14 cellular contexts compared by ENCODE assay signal in the genomic region with DNA sequence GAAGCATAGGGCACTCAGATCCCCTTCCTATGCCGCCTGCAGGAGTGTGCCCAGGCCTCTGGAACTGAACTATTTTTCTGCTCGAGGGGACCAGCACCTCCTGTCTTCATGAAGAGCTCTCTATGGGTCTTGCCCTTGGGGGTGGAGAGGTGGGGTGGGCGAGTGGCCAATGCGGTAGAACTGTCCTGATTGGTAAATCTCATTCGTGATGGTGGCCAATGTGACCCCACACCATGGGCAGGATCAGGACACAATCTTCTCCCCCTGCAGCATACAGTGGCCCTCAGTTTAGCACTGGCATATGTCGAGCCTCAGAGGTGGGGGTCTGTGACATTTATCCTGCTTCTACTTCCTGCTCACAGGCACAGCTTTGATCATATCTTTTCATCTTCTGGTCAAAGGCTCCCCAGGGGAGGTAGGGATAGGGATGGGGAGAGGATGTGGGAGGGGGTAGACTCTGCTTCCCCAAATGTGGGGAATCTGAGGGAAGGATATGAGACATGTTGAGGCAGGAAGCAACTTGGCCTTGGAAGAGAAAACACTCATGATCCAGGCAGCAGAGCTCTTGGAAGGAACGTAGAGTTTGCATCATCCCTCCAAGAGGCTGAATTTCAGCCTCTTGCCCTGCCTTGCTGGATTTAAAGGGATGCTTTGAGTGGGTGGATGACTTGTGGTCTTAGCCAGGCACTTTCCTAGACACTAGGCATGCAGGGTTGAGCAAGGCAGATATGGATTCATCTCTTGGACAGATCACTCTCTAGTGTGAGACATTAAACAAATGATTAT.
DNase-seq lines count a peak whose midpoint lies in the region; ATAC-seq and TF ChIP-seq lines count a peak whose summit lies in the region.
"Had no signal": no experiment of that assay in that cellular context is flagged by ENCODE, and none has a peak within 500 bp of the region (broad histone marks: within the 10 kb centered on the region; RNA-seq: fewer than 3 reads in every experiment).

No MANE protein-coding gene starts in this region.

- 75% methylated on average over 7 of the region's 7 CpGs for WGBS in esophagus muscularis mucosa

- no peak overlapping the region for H2AFZ ChIP-seq in PC-9

- H3K9me3 Mint-ChIP-seq in T-helper 2 cell treated with Interferon-gamma antibody and Interleukin-4, amounts not matched to agents 5 μg/mL and 100 μg/mL, for 36 hours, result no peaks in the 10 kb centered on the region

- no peaks in the 10 kb centered on the region for H3K4me1 Mint-ChIP-seq in T-helper 2 cell treated with Interferon-gamma antibody and Interleukin-4, amounts not matched to agents 5 μg/mL and 100 μg/mL, for 36 hours (ENCODE audit: low read depth)
- H3K4me1 Mint-ChIP-seq: CD4-positive, CD25-positive, alpha-beta regulatory T cell had no signal

- intact Hi-C loops in PC-9 (cut with micrococcal nuclease; ENCODE audit: unreplicated experiment), result no loop called here
- intact Hi-C loops in esophagus muscularis mucosa (cut with DNase I), result no loop called here

- H3K36me3 ChIP-seq in PC-9 (ENCODE audit: low read depth) (no peaks in the 10 kb centered on the region), esophagus muscularis mucosa (no peaks in the 10 kb centered on the region)

- DNase-seq in AG09319 (ENCODE audit: extremely low read depth, low read depth) (peak; percentile 89), PC-9 (no peak), esophagus muscularis mucosa (ENCODE audit: extremely low spot score) (no peak), non-pigmented ciliary epithelial cell (ENCODE audit: low read depth) (peak; percentile 94)
- no peak for DNase-seq in T-helper 2 cell treated with Interferon-gamma antibody and Interleukin-4, amounts not matched to agents 5 μg/mL and 100 μg/mL, for 36 hours (ENCODE audit: low spot score)
- DNase-seq: CD4-positive, CD25-positive, alpha-beta regulatory T cell; central memory CD4-positive, alpha-beta T cell; NCI-H526; nucleus accumbens had no signal

- H3K4me3 ChIP-seq in PC-9 (no peak overlapping the region), esophagus muscularis mucosa (no peak overlapping the region)
- H3K4me3 ChIP-seq: GM12878 had no signal

- H3K4me2 ChIP-seq in PC-9, result no peak overlapping the region
- H3K4me2 ChIP-seq: KMS-11 had no signal

- H3K27ac ChIP-seq in PC-9 (0 out of 2 replicates have a peak overlapping the region, but pooled peaks have one; percentile 10), esophagus muscularis mucosa (replicated peaks in 1 of 4) (peak overlapping the region in 3 of 4 donors; percentile 5 to 55 (median 18))
- H3K27ac ChIP-seq: KMS-11 had no signal

- TF ChIP-seq EP300 in esophagus muscularis mucosa (IDR thresholded peaks at IDR 0.05), result no peak

- POLR2A ChIA-PET in PC-9 (lab: Charles Lee; ENCODE audit: unreplicated experiment), result interaction anchor here (0.6 kb wide), 1 partner anchor 295 kb away, joined by 7 read pairs; no protein-coding TSS in a partner anchor

- no peak for TF ChIP-seq POLR2A in esophagus muscularis mucosa (IDR thresholded peaks at IDR 0.05; ENCODE audit: low read depth)

- peaks cover 21% of the 10 kb centered on the region for H3K4me1 ChIP-seq in PC-9 (replicated peaks; ENCODE audit: insufficient read depth)
- H3K4me1 ChIP-seq in esophagus muscularis mucosa, result peaks cover 15 to 22% (median 21%) of the 10 kb centered on the region in 4 donors

- CTCF ChIA-PET in PC-9 (lab: Charles Lee), result no interaction called here

- BruUV-seq in PC-9 (replicated peaks; lab: Mats Ljungman, UMichigan), result no TSS peak

- H3F3A ChIP-seq in PC-9 (ENCODE audit: insufficient read depth, low read depth), result peaks cover 21% of the 10 kb centered on the region

- H3K9me3 ChIP-seq in PC-9 (ENCODE audit: insufficient read depth, low read depth), result no peaks in the 10 kb centered on the region
- H3K9me3 ChIP-seq in esophagus muscularis mucosa, result no peaks in the 10 kb centered on the region

- H3K27me3 Mint-ChIP-seq in T-helper 2 cell treated with Interferon-gamma antibody and Interleukin-4, amounts not matched to agents 5 μg/mL and 100 μg/mL, for 36 hours (ENCODE audit: low read depth), result no peaks in the 10 kb centered on the region

- no peaks in the 10 kb centered on the region for H3K9me2 ChIP-seq in PC-9 (ENCODE audit: insufficient read depth)

- no peak overlapping the region for H3K27ac Mint-ChIP-seq in T-helper 2 cell treated with Interferon-gamma antibody and Interleukin-4, amounts not matched to agents 5 μg/mL and 100 μg/mL, for 36 hours
- H3K27ac Mint-ChIP-seq: CD4-positive, CD25-positive, alpha-beta regulatory T cell had no signal

- H3K4me3 Mint-ChIP-seq in T-helper 2 cell treated with Interferon-gamma antibody and Interleukin-4, amounts not matched to agents 5 μg/mL and 100 μg/mL, for 36 hours, result no peak overlapping the region
- H3K4me3 Mint-ChIP-seq: CD4-positive, CD25-positive, alpha-beta regulatory T cell had no signal

- ATAC-seq in GM19463 (IDR thresholded peaks at IDR 0.05; ENCODE audit: unreplicated experiment) (no peak), GM18873 (IDR thresholded peaks at IDR 0.05; ENCODE audit: low FRiP score, unreplicated experiment) (no peak), HG03045 (IDR thresholded peaks at IDR 0.05; ENCODE audit: unreplicated experiment) (no peak)
- ATAC-seq: GM12878 had no signal

- H4K20me1 ChIP-seq in PC-9 (ENCODE audit: insufficient read depth), result no peaks in the 10 kb centered on the region

- no peaks in the 10 kb centered on the region for H3K79me2 ChIP-seq in PC-9 (ENCODE audit: low read depth)

- H3K36me3 Mint-ChIP-seq in T-helper 2 cell treated with Interferon-gamma antibody and Interleukin-4, amounts not matched to agents 5 μg/mL and 100 μg/mL, for 36 hours (ENCODE audit: low read depth), result no peaks in the 10 kb centered on the region
- H3K36me3 Mint-ChIP-seq: CD4-positive, CD25-positive, alpha-beta regulatory T cell had no signal

- no peak for TF ChIP-seq CTCF in AG09319 (IDR thresholded peaks at IDR 0.05; ENCODE audit: low read depth, low read length)
- no peak for TF ChIP-seq CTCF in PC-9 (conservative IDR thresholded peaks at IDR 0.05)
- no peak for TF ChIP-seq CTCF in esophagus muscularis mucosa (IDR thresholded peaks at IDR 0.05)

- H3K27me3 ChIP-seq in PC-9 (ENCODE audit: insufficient read depth, low read depth), result no peaks in the 10 kb centered on the region
- H3K27me3 ChIP-seq in esophagus muscularis mucosa, result no peaks in the 10 kb centered on the region

Comparison
In these comparisons a context has a peak if more than half of its experiments do, and no peak if none do; other contexts are left out.
1. DNase-seq: peak in AG09319 (single experiment) and non-pigmented ciliary epithelial cell (single experiment); none in PC-9 (0 of 2), esophagus muscularis mucosa (single experiment) and T-helper 2 cell treated with Interferon-gamma antibody and Interleukin-4, amounts not matched to agents 5 μg/mL and 100 μg/mL, for 36 hours (single experiment).